ENCODE assay signal across 11 cellular contexts in the genomic region with DNA sequence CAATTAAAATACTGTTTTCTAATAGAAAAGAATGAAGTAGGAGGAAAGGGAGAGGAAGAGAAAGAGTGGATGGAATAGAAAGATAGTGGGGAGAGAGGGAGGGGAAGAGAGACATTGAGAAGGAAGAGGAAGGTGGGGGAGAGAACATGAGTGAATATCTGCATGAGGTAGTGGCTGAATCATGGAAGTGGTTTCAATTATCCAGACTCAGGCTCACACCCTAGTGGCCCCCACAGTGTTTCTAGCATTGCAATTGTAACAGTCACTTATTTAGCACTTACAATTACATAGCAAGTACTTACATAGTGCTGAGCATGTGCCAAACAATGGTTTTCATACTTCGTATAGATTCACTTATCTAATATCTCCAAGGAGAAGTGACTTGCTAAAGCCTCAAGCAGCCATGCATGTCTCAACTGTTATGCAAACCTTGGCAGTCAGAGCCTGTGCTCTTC.
DNase-seq lines count a peak whose midpoint lies in the region; ATAC-seq and TF ChIP-seq lines count a peak whose summit lies in the region.
"Had no signal": no experiment of that assay in that cellular context is flagged by ENCODE, and none has a peak within 500 bp of the region (broad histone marks: within the 10 kb centered on the region; RNA-seq: fewer than 3 reads in every experiment).

No MANE protein-coding gene starts in this region.

- H3K4ac ChIP-seq in IMR-90 (ENCODE audit: low read depth, low read length): no peak overlapping the region

- WGBS in IMR-90 (ENCODE audit: extremely low coverage in 2 of 2, insufficient read length in 1 of 2), 2 experiments: no CpG with 5 or more reads among the region's 1 CpG

- dilution Hi-C loops in IMR-90 (cut with HindIII; ENCODE audit: low sequenced_read_pairs, unreplicated experiment): no loop called here

- H3K23ac ChIP-seq in IMR-90 (ENCODE audit: low read depth, low read length): no peak overlapping the region

- CTCF ChIA-PET in CD4-positive, alpha-beta T cell (lab: Charles Lee): interaction anchor here (0.8 kb wide), 1 partner anchor 86 kb away, joined by 3 read pairs; no protein-coding TSS in a partner anchor
- CTCF ChIA-PET in IMR-90 (lab: Yijun Ruan, JAX): no interaction called here

- no peak for TF ChIP-seq CTCF in CD4-positive, alpha-beta T cell (IDR thresholded peaks at IDR 0.05)
- TF ChIP-seq CTCF in IMR-90 (conservative IDR thresholded peaks at IDR 0.05; ENCODE audit: low read depth, low read length): no peak

- H2BK20ac ChIP-seq in IMR-90 (ENCODE audit: low read depth, low read length): no peak overlapping the region

- ATAC-seq in CD4-positive, alpha-beta T cell (ENCODE audit: poor library complexity): no peak
- ATAC-seq in IMR-90 (ENCODE audit: low read depth) (no peak), GM18861 (IDR thresholded peaks at IDR 0.05; ENCODE audit: unreplicated experiment) (no peak)

- no peak overlapping the region for H3K4me3 ChIP-seq in IMR-90 (ENCODE audit: insufficient read depth, low read depth, low read length)
- H3K4me3 ChIP-seq: dorsolateral prefrontal cortex, thoracic aorta had no signal

- no peak overlapping the region for H3K56ac ChIP-seq in IMR-90 (ENCODE audit: extremely low read depth, insufficient read depth, low read length)

- peaks cover 10% of the 10 kb centered on the region for H3K9me1 ChIP-seq in IMR-90 (ENCODE audit: insufficient read depth, low read length)

- no peaks in the 10 kb centered on the region for H3K4me1 ChIP-seq in IMR-90 (ENCODE audit: control insufficient read depth, insufficient read depth, low read length)

- H2AFZ ChIP-seq in IMR-90 (replicated peaks; ENCODE audit: low read length, poor library complexity): no peak overlapping the region

- no peaks in the 10 kb centered on the region for H3K9me3 Mint-ChIP-seq in CD4-positive, alpha-beta T cell

- in situ Hi-C loops in IMR-90 (cut with MboI; ENCODE audit: low sequenced_read_pairs): no loop called here

- peaks cover 17% of the 10 kb centered on the region for H3K36me3 ChIP-seq in IMR-90 (ENCODE audit: control insufficient read depth, insufficient read depth, low read length)

- H3K4me3 Mint-ChIP-seq in CD4-positive, alpha-beta T cell: no peak overlapping the region

- no peak for TF ChIP-seq POLR2A in IMR-90 (IDR thresholded peaks at IDR 0.05; ENCODE audit: low read depth, low read length)

- H3K27ac Mint-ChIP-seq in CD4-positive, alpha-beta T cell: peak overlapping the region; percentile 17

- no peaks in the 10 kb centered on the region for H3K27me3 Mint-ChIP-seq in CD4-positive, alpha-beta T cell

- no peak overlapping the region for H2AK9ac ChIP-seq in IMR-90 (replicated peaks; ENCODE audit: low read depth, low read length, poor library complexity)

- TF ChIP-seq RAD21 in IMR-90 (IDR thresholded peaks at IDR 0.05; ENCODE audit: low read length): no peak

- no peak overlapping the region for H3K27ac ChIP-seq in CD4-positive, alpha-beta T cell (ENCODE audit: low read depth, low read length)
- no peak overlapping the region for H3K27ac ChIP-seq in IMR-90 (ENCODE audit: insufficient read depth, low read length)
- H3K27ac ChIP-seq: dorsolateral prefrontal cortex, thoracic aorta had no signal

- no peak overlapping the region for H2BK15ac ChIP-seq in IMR-90 (ENCODE audit: low read depth, low read length)

- no peaks in the 10 kb centered on the region for H3K27me3 ChIP-seq in CD4-positive, alpha-beta T cell (ENCODE audit: control insufficient read depth, insufficient read depth, low read length)
- H3K27me3 ChIP-seq in IMR-90 (ENCODE audit: control insufficient read depth, insufficient read depth, low read length): no peaks in the 10 kb centered on the region
- H3K27me3 ChIP-seq: dorsolateral prefrontal cortex had no signal

- peaks cover 89% of the 10 kb centered on the region for H3K36me3 Mint-ChIP-seq in CD4-positive, alpha-beta T cell (ENCODE audit: low read depth)

- no peak overlapping the region for H4K91ac ChIP-seq in IMR-90 (ENCODE audit: insufficient read depth, low read depth, low read length)

- no peak overlapping the region for H4K5ac ChIP-seq in IMR-90 (ENCODE audit: low read depth, low read length)

- H3K9me3 ChIP-seq in CD4-positive, alpha-beta T cell (ENCODE audit: control insufficient read depth, low read length): no peaks in the 10 kb centered on the region
- no peaks in the 10 kb centered on the region for H3K9me3 ChIP-seq in IMR-90 (ENCODE audit: control insufficient read depth, insufficient read depth, low read length)
- H3K9me3 ChIP-seq: thoracic aorta had no signal

- DNase-seq in CD4-positive, alpha-beta T cell: no peak
- DNase-seq in IMR-90 (peak; percentile 42), amniotic epithelial cell (ENCODE audit: low read depth) (peak; percentile 61), kidney glomerular epithelial cell (lab: John Stamatoyannopoulos, UW) (peak; percentile 34), NCI-H524 (lab: John Stamatoyannopoulos, UW) (no peak), NCI-H2029 treated with DMSO at 0.1 percent for 48 hours (lab: John Stamatoyannopoulos, UW) (no peak), NOMO-1 treated with dmso at 0.1 percent for 144 hours (lab: John Stamatoyannopoulos, UW; ENCODE audit: unreplicated experiment) (no peak)
- DNase-seq: activated effector memory CD4-positive, alpha-beta T cell treated with Interleukin-2 at 50 U/mL for 16 hours had no signal

- no peak overlapping the region for H3K4me2 ChIP-seq in IMR-90 (ENCODE audit: low read depth, low read length)

- H2AK5ac ChIP-seq in IMR-90 (ENCODE audit: low read depth, low read length): no peak overlapping the region

- intact Hi-C loops in CD4-positive, alpha-beta T cell (cut with DNase I, micrococcal nuclease): no loop called here
- intact Hi-C loops in IMR-90 (cut with micrococcal nuclease): no loop called here

- no peak overlapping the region for H3K14ac ChIP-seq in IMR-90 (replicated peaks; ENCODE audit: low read depth, low read length)

- H4K20me1 ChIP-seq in IMR-90 (ENCODE audit: insufficient read depth, low read length): peaks cover 14% of the 10 kb centered on the region

- no TSS peak for BruUV-seq in IMR-90 (replicated peaks; lab: Mats Ljungman, UMichigan)

- H3K4me1 Mint-ChIP-seq in CD4-positive, alpha-beta T cell (ENCODE audit: low read depth): peaks cover 5% of the 10 kb centered on the region

- POLR2A ChIA-PET in CD4-positive, alpha-beta T cell (lab: Charles Lee): no interaction called here
- POLR2A ChIA-PET in IMR-90 (lab: Charles Lee; ENCODE audit: unreplicated experiment): no interaction called here

- H3K9ac ChIP-seq in IMR-90 (ENCODE audit: low read depth, low read length): no peak overlapping the region

- peaks cover 16 to 33% of the 10 kb centered on the region in 2 experiments for H3K79me1 ChIP-seq in IMR-90 (ENCODE audit: low read depth in 1 of 2, low read length in 2 of 2)

- no peak overlapping the region for H3K18ac ChIP-seq in IMR-90 (ENCODE audit: low read depth, low read length)

- H4K8ac ChIP-seq in IMR-90 (ENCODE audit: low read depth in 2 of 2, low read length in 2 of 2): no peak overlapping the region

- no peak overlapping the region for H2BK5ac ChIP-seq in IMR-90 (ENCODE audit: low read depth, low read length, poor library complexity, severe bottlenecking)

- H2BK120ac ChIP-seq in IMR-90 (ENCODE audit: low read depth, low read length): no peak overlapping the region

TF ChIP-seq in IMR-90, 13 proteins besides CTCF, POLR2A, EP300 and RAD21:
- TF ChIP-seq NFE2L2 (IDR thresholded peaks at IDR 0.05; ENCODE audit: low read depth, low read length) (no peak), RCOR1 (IDR thresholded peaks at IDR 0.05; ENCODE audit: insufficient replicate concordance, low read length) (no peak), CHD1 (IDR thresholded peaks at IDR 0.05; ENCODE audit: low read depth, low read length) (no peak), SMC3 (IDR thresholded peaks at IDR 0.05; ENCODE audit: low read depth, low read length) (no peak), MAZ (IDR thresholded peaks at IDR 0.05; ENCODE audit: borderline replicate concordance, low read depth, low read length) (no peak)
- TF ChIP-seq, protein P1, sequence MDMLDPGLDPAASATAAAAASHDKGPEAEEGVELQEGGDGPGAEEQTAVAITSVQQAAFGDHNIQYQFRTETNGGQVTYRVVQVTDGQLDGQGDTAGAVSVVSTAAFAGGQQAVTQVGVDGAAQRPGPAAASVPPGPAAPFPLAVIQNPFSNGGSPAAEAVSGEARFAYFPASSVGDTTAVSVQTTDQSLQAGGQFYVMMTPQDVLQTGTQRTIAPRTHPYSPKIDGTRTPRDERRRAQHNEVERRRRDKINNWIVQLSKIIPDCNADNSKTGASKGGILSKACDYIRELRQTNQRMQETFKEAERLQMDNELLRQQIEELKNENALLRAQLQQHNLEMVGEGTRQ (IDR thresholded peaks at IDR 0.05; ENCODE audit: low read depth, low read length): no peak

Comparison
In these comparisons a context has a peak if more than half of its experiments do, and no peak if none do; other contexts are left out.
1. DNase-seq: peak in IMR-90 (single experiment), amniotic epithelial cell (single experiment) and kidney glomerular epithelial cell (single experiment); none in CD4-positive, alpha-beta T cell (0 of 10), NCI-H524 (0 of 2), NCI-H2029 treated with DMSO at 0.1 percent for 48 hours (single experiment) and NOMO-1 treated with dmso at 0.1 percent for 144 hours (single experiment).